ENCODE assay signal across 13 cellular contexts in the genomic region with DNA sequence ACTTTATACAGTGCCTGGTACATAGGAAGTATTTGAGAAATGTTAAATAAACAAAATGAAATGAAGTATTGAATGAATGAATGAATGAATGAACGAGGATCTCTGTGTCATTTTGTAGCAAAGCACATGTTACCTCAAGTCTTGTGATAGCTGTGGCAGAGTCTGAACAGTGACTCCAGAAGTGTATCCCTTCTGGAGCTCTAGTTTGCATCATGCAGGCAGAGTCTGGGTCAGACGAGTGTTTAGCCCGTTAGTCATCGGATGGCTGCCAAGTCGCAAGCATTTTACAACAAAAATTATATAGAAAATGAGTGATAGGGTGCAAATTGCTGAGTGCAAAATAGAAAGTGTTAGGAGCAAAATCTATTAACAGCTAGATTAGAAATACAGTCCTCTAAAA.
A peak's percentile ranks its signal among the peaks of the same experiment; 100 is the strongest.
DNase-seq lines count a peak whose midpoint lies in the region; ATAC-seq and TF ChIP-seq lines count a peak whose summit lies in the region.
"Had no signal": no experiment of that assay in that cellular context is flagged by ENCODE, and none has a peak within 500 bp of the region (broad histone marks: within the 10 kb centered on the region; RNA-seq: fewer than 3 reads in every experiment).

No MANE protein-coding gene starts in this region.

- H4K8ac ChIP-seq in IMR-90 (ENCODE audit: low read depth in 2 of 2, low read length in 2 of 2), result peak overlapping the region in 1 of 2 experiments; percentile 89; a peak in 1 of 4 replicates

- H3K4me2 ChIP-seq in IMR-90 (ENCODE audit: low read depth, low read length) (no peak overlapping the region; the same call in 1 of the 2 replicates), mammary epithelial cell (ENCODE audit: insufficient read depth, low read depth, low read length) (peak overlapping the region; percentile 51)

- no peak for TF ChIP-seq CTCF in IMR-90 (conservative IDR thresholded peaks at IDR 0.05; ENCODE audit: low read depth, low read length)
- no peak for TF ChIP-seq CTCF in mammary epithelial cell (conservative IDR thresholded peaks at IDR 0.05 in 1 of 2, IDR thresholded peaks at IDR 0.05 in 1 of 2; ENCODE audit: extremely low read depth in 1 of 2, insufficient read depth in 1 of 2, low read depth in 1 of 2, low read length in 2 of 2)
- no peak for TF ChIP-seq CTCF in GM10248 (IDR thresholded peaks at IDR 0.05; ENCODE audit: control extremely low read depth, extremely low read depth, low read depth, missing control alignments)

- H2AFZ ChIP-seq in ACC112 (ENCODE audit: low read length, unreplicated experiment), result no peak overlapping the region
- no peak overlapping the region for H2AFZ ChIP-seq in IMR-90 (replicated peaks; ENCODE audit: low read length, poor library complexity)
- no peak overlapping the region for H2AFZ ChIP-seq in mammary epithelial cell (ENCODE audit: low read depth, low read length)

- no peak overlapping the region for H3K9ac ChIP-seq in IMR-90 (ENCODE audit: low read depth, low read length)
- H3K9ac ChIP-seq in mammary epithelial cell (ENCODE audit: insufficient read depth, low read length), result peak overlapping the region; percentile 33

- intact Hi-C loops in IMR-90 (cut with micrococcal nuclease) (loop anchor here (5.0 kb wide), 1 partner anchor 40 kb away; no protein-coding TSS in a partner anchor), mammary epithelial cell (cut with micrococcal nuclease) (loop anchor here (1.0 to 5.0 kb wide), 3 partner anchors 22 to 64 kb away; no protein-coding TSS in a partner anchor)

- no peak for TF ChIP-seq POLR2A in IMR-90 (IDR thresholded peaks at IDR 0.05; ENCODE audit: low read depth, low read length)

- H4K20me1 ChIP-seq in IMR-90 (ENCODE audit: insufficient read depth, low read length), result peaks cover 6% of the 10 kb centered on the region; the same call in 1 of the 2 replicates
- H4K20me1 ChIP-seq in mammary epithelial cell (ENCODE audit: insufficient read depth, low read length), result no peaks in the 10 kb centered on the region

- peak; percentile 96 for DNase-seq in IMR-90
- peak; percentile 87 for DNase-seq in mammary epithelial cell
- peak; percentile 18 to 91 for DNase-seq in lung microvascular endothelial cell (ENCODE audit: low read depth in 2 of 2)
- no peak for DNase-seq in inferior parietal cortex (ENCODE audit: extremely low spot score)
- DNase-seq in activated CD8-positive, alpha-beta memory T cell treated with anti-CD3 and anti-CD28 coated beads, Interleukin-2, amount 50 U/mL, for 4 hours, result no peak
- DNase-seq in GM10248 (ENCODE audit: extremely low spot score), result no peak
- DNase-seq: C1 segment of cervical spinal cord, hypothalamus, NCI-H510A, upper lobe of right lung had no signal

- peaks cover 12% of the 10 kb centered on the region for H3K36me3 ChIP-seq in ACC112 (ENCODE audit: insufficient read depth, low read length)
- H3K36me3 ChIP-seq in IMR-90 (ENCODE audit: control insufficient read depth, insufficient read depth, low read length), result no peaks in the 10 kb centered on the region; the same call in 1 of the 2 replicates
- H3K36me3 ChIP-seq in mammary epithelial cell (ENCODE audit: insufficient read depth, low read length), result no peaks in the 10 kb centered on the region
- H3K36me3 ChIP-seq: cardiac muscle cell had no signal

- H3K14ac ChIP-seq in IMR-90 (replicated peaks; ENCODE audit: low read depth, low read length), result no peak overlapping the region

- peak overlapping the region; percentile 1; the same call in 1 of the 2 replicates for H3K4me3 ChIP-seq in ACC112 (ENCODE audit: low read depth, low read length)
- H3K4me3 ChIP-seq in IMR-90 (ENCODE audit: insufficient read depth, low read depth, low read length), result no peak overlapping the region
- H3K4me3 ChIP-seq in mammary epithelial cell (replicated peaks in 1 of 3; ENCODE audit: insufficient read depth in 1 of 3, low read depth in 2 of 3, low read length in 3 of 3), result no peak overlapping the region
- H3K4me3 ChIP-seq: cardiac muscle cell, upper lobe of right lung had no signal

- peaks cover 13 to 26% of the 10 kb centered on the region in 2 experiments; a peak in 2 of 4 replicates for H3K79me1 ChIP-seq in IMR-90 (ENCODE audit: low read depth in 1 of 2, low read length in 2 of 2)

- H3K23ac ChIP-seq in IMR-90 (ENCODE audit: low read depth, low read length), result no peak overlapping the region; the same call in 1 of the 2 replicates

- 0 to 100% methylated on average over 1 of the region's 5 CpGs for WGBS in IMR-90 (ENCODE audit: extremely low coverage in 2 of 2, insufficient read length in 1 of 2), 2 experiments
- WGBS in mammary epithelial cell (ENCODE audit: low coverage, missing lambda C conversion rate), result 5% methylated on average over 5 of the region's 5 CpGs

- no peak overlapping the region for H4K91ac ChIP-seq in IMR-90 (ENCODE audit: insufficient read depth, low read depth, low read length)

- H2BK20ac ChIP-seq in IMR-90 (ENCODE audit: low read depth, low read length), result no peak overlapping the region

- CTCF ChIA-PET in IMR-90 (lab: Yijun Ruan, JAX), result interaction anchor here (1.0 to 1.7 kb wide), 2 partner anchors 10 to 44 kb away, joined by 3 to 7 read pairs; no protein-coding TSS in a partner anchor
- CTCF ChIA-PET in mammary epithelial cell (lab: Charles Lee; ENCODE audit: low non-redundant PET), result interaction anchor here (0.5 kb wide), 1 partner anchor 77 kb away, joined by 6 read pairs; no protein-coding TSS in a partner anchor
- CTCF ChIA-PET in GM10248 (lab: Yijun Ruan, JAX), result no interaction called here

- H3K4me1 ChIP-seq in ACC112 (ENCODE audit: control insufficient read depth, insufficient read depth, low read length, unreplicated experiment), result peaks cover 42% of the 10 kb centered on the region
- peaks cover 12% of the 10 kb centered on the region for H3K4me1 ChIP-seq in IMR-90 (ENCODE audit: control insufficient read depth, insufficient read depth, low read length)
- peaks cover 39% of the 10 kb centered on the region for H3K4me1 ChIP-seq in mammary epithelial cell (ENCODE audit: insufficient read depth, low read length)
- H3K4me1 ChIP-seq: upper lobe of right lung had no signal

- in situ Hi-C loops in IMR-90 (cut with MboI; ENCODE audit: low sequenced_read_pairs) (no loop called here), mammary epithelial cell (cut with MboI; ENCODE audit: low sequenced_read_pairs in 2 of 2) (loop anchor here in 1 of 2 donors (5.0 kb wide), 1 partner anchor 35 kb away; no protein-coding TSS in a partner anchor)

- peak overlapping the region; percentile 81 for H2BK5ac ChIP-seq in IMR-90 (ENCODE audit: low read depth, low read length, poor library complexity, severe bottlenecking)

- dilution Hi-C loops in IMR-90 (cut with HindIII; ENCODE audit: low sequenced_read_pairs, unreplicated experiment), result no loop called here
- dilution Hi-C loops in mammary epithelial cell (cut with HindIII; ENCODE audit: low sequenced_read_pairs), result no loop called here

- H3K56ac ChIP-seq in IMR-90 (ENCODE audit: extremely low read depth, insufficient read depth, low read length), result no peak overlapping the region

- H3K9me3 ChIP-seq in IMR-90 (ENCODE audit: control insufficient read depth, insufficient read depth, low read length) (no peaks in the 10 kb centered on the region), mammary epithelial cell (replicated peaks; ENCODE audit: insufficient read depth, low read length) (no peaks in the 10 kb centered on the region)
- H3K9me3 ChIP-seq: upper lobe of right lung had no signal

- peaks cover 14% of the 10 kb centered on the region for H3K9me1 ChIP-seq in IMR-90 (ENCODE audit: insufficient read depth, low read length)

- no peak overlapping the region for H2AK5ac ChIP-seq in IMR-90 (ENCODE audit: low read depth, low read length)

- TF ChIP-seq RAD21 in IMR-90 (IDR thresholded peaks at IDR 0.05; ENCODE audit: low read length), result no peak

- peaks cover 3% of the 10 kb centered on the region for H3K79me2 ChIP-seq in ACC112 (ENCODE audit: control insufficient read depth, insufficient read depth, low read length, unreplicated experiment)
- peaks cover 5% of the 10 kb centered on the region for H3K79me2 ChIP-seq in mammary epithelial cell (ENCODE audit: insufficient read depth, low read length)

- peak overlapping the region; percentile 16; the same call in 1 of the 2 replicates for H3K4ac ChIP-seq in IMR-90 (ENCODE audit: low read depth, low read length)

- no peak overlapping the region for H2AK9ac ChIP-seq in IMR-90 (replicated peaks; ENCODE audit: low read depth, low read length, poor library complexity)

- ATAC-seq in IMR-90 (ENCODE audit: low read depth) (peak; percentile 82), HG03139 (IDR thresholded peaks at IDR 0.05; ENCODE audit: unreplicated experiment) (no peak)
- ATAC-seq: upper lobe of right lung had no signal

- BruUV-seq in IMR-90 (replicated peaks; lab: Mats Ljungman, UMichigan) (no TSS peak), mammary epithelial cell (replicated peaks; lab: Mats Ljungman, UMichigan) (no TSS peak)

- H3K27ac ChIP-seq in ACC112 (ENCODE audit: low read depth, low read length) (peak overlapping the region; percentile 88), IMR-90 (ENCODE audit: insufficient read depth, low read length) (no peak overlapping the region), mammary epithelial cell (ENCODE audit: insufficient read depth, low read depth, low read length) (peak overlapping the region; percentile 87)
- H3K27ac ChIP-seq: cardiac muscle cell, upper lobe of right lung had no signal

- peak overlapping the region; percentile 90 for H2BK120ac ChIP-seq in IMR-90 (ENCODE audit: low read depth, low read length)

- POLR2A ChIA-PET in IMR-90 (lab: Charles Lee; ENCODE audit: unreplicated experiment) (no interaction called here), GM10248 (lab: Yijun Ruan, JAX) (no interaction called here)

- H3K27me3 ChIP-seq in ACC112 (ENCODE audit: insufficient read depth, low read length) (no peaks in the 10 kb centered on the region), IMR-90 (ENCODE audit: control insufficient read depth, insufficient read depth, low read length) (no peaks in the 10 kb centered on the region), mammary epithelial cell (ENCODE audit: insufficient read depth, low read length) (no peaks in the 10 kb centered on the region)
- H3K27me3 ChIP-seq: cardiac muscle cell, upper lobe of right lung had no signal

- no peak overlapping the region for H4K5ac ChIP-seq in IMR-90 (ENCODE audit: low read depth, low read length)

- no peak overlapping the region; the same call in 2 of the 3 replicates for H2BK15ac ChIP-seq in IMR-90 (ENCODE audit: low read depth, low read length)

- H3K18ac ChIP-seq in IMR-90 (ENCODE audit: low read depth, low read length), result no peak overlapping the region

TF ChIP-seq in IMR-90, 13 proteins besides CTCF, POLR2A, EP300 and RAD21:
- peak; percentile 91 for TF ChIP-seq MXI1 (IDR thresholded peaks at IDR 0.05; ENCODE audit: borderline replicate concordance, low read depth, low read length)
- peak; percentile 94 for TF ChIP-seq CEBPB (IDR thresholded peaks at IDR 0.05; ENCODE audit: low read depth, low read length)
- peak; percentile 71 for TF ChIP-seq BHLHE40 (IDR thresholded peaks at IDR 0.05; ENCODE audit: low read depth, low read length)
- TF ChIP-seq FOS (IDR thresholded peaks at IDR 0.05; ENCODE audit: low read depth, low read length), result peak; percentile 74; the same call in 1 of the 2 replicates
- no peak for TF ChIP-seq RCOR1 (IDR thresholded peaks at IDR 0.05; ENCODE audit: insufficient replicate concordance, low read length)

Comparison
In these comparisons a context has a peak if more than half of its experiments do, and no peak if none do; other contexts are left out.
1. DNase-seq: peak in IMR-90 (single experiment), mammary epithelial cell (single experiment) and lung microvascular endothelial cell (2 of 2); none in inferior parietal cortex (single experiment), activated CD8-positive, alpha-beta memory T cell treated with anti-CD3 and anti-CD28 coated beads, Interleukin-2, amount 50 U/mL, for 4 hours (single experiment) and GM10248 (single experiment).